23 cellular contexts compared by ENCODE assay signal in genomic region chr13:32159147-32159869, GRCh38.
DNase-seq lines count a peak whose midpoint lies in the region; ATAC-seq, FAIRE-seq and TF ChIP-seq lines count a peak whose summit lies in the region.
"Had no signal": no experiment of that assay in that cellular context is flagged by ENCODE, and none has a peak within 500 bp of the region (broad histone marks: within the 10 kb centered on the region; RNA-seq: fewer than 3 reads in every experiment).

No MANE protein-coding gene starts in this region.

- ATAC-seq in right cardiac atrium (peak; percentile 83 to 89), HG02852 (IDR thresholded peaks at IDR 0.05; ENCODE audit: unreplicated experiment) (no peak)
- ATAC-seq: GM12878 had no signal

- peak; percentile 22 to 75 for DNase-seq in NCI-H524 (lab: John Stamatoyannopoulos, UW)
- DNase-seq in right cardiac atrium = peak in 1 of 3 donors; percentile 50
- DNase-seq in NCI-H1694 treated with DMSO at 0.1 percent for 48 hours (lab: John Stamatoyannopoulos, UW) = no peak
- DNase-seq in HUDEP-2 (lab: John Stamatoyannopoulos, UW; ENCODE audit: unreplicated experiment in 76 of 76) = no peak
- DNase-seq in type B pancreatic cell (ENCODE audit: extremely low spot score, unreplicated experiment) = no peak
- DNase-seq: activated CD4-positive, alpha-beta T cell treated with anti-CD3 and anti-CD28 coated beads, Interleukin-2, amount 10 ng/mL, durations not matched to agents 24 days and 14 days; DMS153; GF-D8; GM23248; KBM-7; SHP77; substantia nigra had no signal

- H3K36me3 Mint-ChIP-seq in type B pancreatic cell = peaks cover 6% of the 10 kb centered on the region
- H3K36me3 Mint-ChIP-seq: neural progenitor cell had no signal

- H3K27ac Mint-ChIP-seq in type B pancreatic cell = no peak overlapping the region
- H3K27ac Mint-ChIP-seq: activated CD4-positive, alpha-beta T cell treated with anti-CD3 and anti-CD28 coated beads, Interleukin-2, amount 10 ng/mL, durations not matched to agents 24 days and 14 days; activated T-helper 2 cell treated with anti-CD3 and anti-CD28 coated beads, Interferon-gamma antibody, Interleukin-2, Interleukin-4, amounts not matched to agents 10 μg/mL and 5 μg/mL and 100 μg/mL, durations not matched to agents 14 hours and 24 hours and 36 hours; CD14-positive monocyte; neural progenitor cell had no signal

- no peaks in the 10 kb centered on the region for H3K9me3 ChIP-seq in right cardiac atrium (ENCODE audit: control insufficient read depth, low read length)
- H3K9me3 ChIP-seq in skeletal muscle tissue (ENCODE audit: control insufficient read depth in 3 of 3, low read length in 3 of 3) = no peaks in the 10 kb centered on the region
- H3K9me3 ChIP-seq: breast epithelium, prostate gland had no signal

- no peak overlapping the region for H3K4me3 ChIP-seq in right cardiac atrium (ENCODE audit: low read length)
- no peak overlapping the region for H3K4me3 ChIP-seq in skeletal muscle tissue (ENCODE audit: low read length in 3 of 3)
- H3K4me3 ChIP-seq: breast epithelium, GM12878, GM23248, neural progenitor cell, prostate gland had no signal

- H3K9ac ChIP-seq in skeletal muscle tissue (ENCODE audit: low read depth in 1 of 3, low read length in 3 of 3) = no peak overlapping the region
- H3K9ac ChIP-seq: GM23248, neural progenitor cell had no signal

- no peaks in the 10 kb centered on the region for H3K27me3 Mint-ChIP-seq in type B pancreatic cell
- H3K27me3 Mint-ChIP-seq: activated CD4-positive, alpha-beta T cell treated with anti-CD3 and anti-CD28 coated beads, Interleukin-2, amount 10 ng/mL, durations not matched to agents 24 days and 14 days had no signal

- 33% methylated on average over 4 of the region's 4 CpGs for WGBS in right cardiac atrium

- no peak overlapping the region for H3K4me3 Mint-ChIP-seq in type B pancreatic cell
- H3K4me3 Mint-ChIP-seq: activated CD4-positive, alpha-beta T cell treated with anti-CD3 and anti-CD28 coated beads, Interleukin-2, amount 10 ng/mL, durations not matched to agents 24 days and 14 days; CD14-positive monocyte; neural progenitor cell had no signal

- intact Hi-C loops in right cardiac atrium (cut with DNase I) = no loop called here

- H3K27ac ChIP-seq in right cardiac atrium (ENCODE audit: low read length) = peak overlapping the region; percentile 78
- H3K27ac ChIP-seq in skeletal muscle tissue (ENCODE audit: low read depth, low read length) = peak overlapping the region; percentile 20
- H3K27ac ChIP-seq: breast epithelium, epithelial cell of prostate, GM23248, neural progenitor cell, prostate gland had no signal

- no peaks in the 10 kb centered on the region for H3K27me3 ChIP-seq in right cardiac atrium (ENCODE audit: control insufficient read depth, insufficient read depth)
- H3K27me3 ChIP-seq in skeletal muscle tissue (ENCODE audit: control insufficient read depth in 3 of 3, insufficient read depth in 3 of 3, low read length in 3 of 3) = no peaks in the 10 kb centered on the region
- H3K27me3 ChIP-seq: breast epithelium, neural progenitor cell had no signal

- FAIRE-seq in endometrium (lab: Jason Lieb, UNC) = peak; percentile 98
- FAIRE-seq: GM12878, TTC549 had no signal

- peaks cover 0 to 16% (median 12%) of the 10 kb centered on the region in 3 donors for H3K36me3 ChIP-seq in skeletal muscle tissue (ENCODE audit: control insufficient read depth in 3 of 3, insufficient read depth in 3 of 3, low read length in 3 of 3)
- H3K36me3 ChIP-seq: breast epithelium, neural progenitor cell, prostate gland had no signal

- H3K9me3 Mint-ChIP-seq in type B pancreatic cell = no peaks in the 10 kb centered on the region
- H3K9me3 Mint-ChIP-seq: activated CD4-positive, alpha-beta T cell treated with anti-CD3 and anti-CD28 coated beads, Interleukin-2, amount 10 ng/mL, durations not matched to agents 24 days and 14 days; activated T-helper 2 cell treated with anti-CD3 and anti-CD28 coated beads, Interferon-gamma antibody, Interleukin-2, Interleukin-4, amounts not matched to agents 10 μg/mL and 5 μg/mL and 100 μg/mL, durations not matched to agents 14 hours and 24 hours and 36 hours; CD14-positive monocyte; neural progenitor cell had no signal

- no peak for TF ChIP-seq CTCF in type B pancreatic cell (conservative IDR thresholded peaks at IDR 0.05)

- peaks cover 4% of the 10 kb centered on the region for H3K4me1 Mint-ChIP-seq in type B pancreatic cell (ENCODE audit: unreplicated experiment)
- H3K4me1 Mint-ChIP-seq: CD14-positive monocyte, neural progenitor cell had no signal

- H3K4me1 ChIP-seq in right cardiac atrium (ENCODE audit: control insufficient read depth, insufficient read depth, low read length) (no peaks in the 10 kb centered on the region), skeletal muscle tissue (ENCODE audit: control insufficient read depth in 3 of 3, insufficient read depth in 3 of 3, low read length in 3 of 3) (peaks cover 0 to 11% (median 6%) of the 10 kb centered on the region in 3 donors)
- H3K4me1 ChIP-seq: breast epithelium, neural progenitor cell, prostate gland had no signal

Comparison
In these comparisons a context has a peak if more than half of its experiments do, and no peak if none do; other contexts are left out.
1. DNase-seq: peak in NCI-H524 (2 of 2); none in NCI-H1694 treated with DMSO at 0.1 percent for 48 hours (single experiment), HUDEP-2 (0 of 76) and type B pancreatic cell (single experiment).